ENCODE assay signal across 8 cellular contexts in genomic region chr7:48035301-48035966, GRCh38. TPM values are rescaled to one million over a fixed set of nuclear protein-coding genes. Genes with fewer than 3 reads are reported as not detected.
DNase-seq lines count a peak whose midpoint lies in the region; ATAC-seq and TF ChIP-seq lines count a peak whose summit lies in the region.

Gene C7orf57, plus strand, starts transcription at chr7:48035543. Its CDS starts 766 bp downstream, at chr7:48036309.

- peaks cover 9% of the 10 kb centered on the region for H3K4me1 ChIP-seq in mucosa of descending colon (ENCODE audit: low read depth)

- no peaks in the 10 kb centered on the region for H3K9me3 ChIP-seq in mucosa of descending colon

- POLR2A ChIA-PET in BJ (lab: Charles Lee): no interaction called here

- H3K27me3 ChIP-seq in BJ (ENCODE audit: control insufficient read depth, insufficient read depth, low read length): peaks cover 8% of the 10 kb centered on the region

- CTCF ChIA-PET in BJ (lab: Yijun Ruan, JAX): interaction anchor here (0.7 to 1.9 kb wide), 3 partner anchors 50 to 83 kb away, joined by 3 to 4 read pairs (median 4); no protein-coding TSS in a partner anchor

- TF ChIP-seq POLR2A in erythroblast (IDR thresholded peaks at IDR 0.05; ENCODE audit: low read length): no peak

- DNase-seq in BJ (ENCODE audit: low read depth) (no peak), NCI-H82 (lab: John Stamatoyannopoulos, UW) (peak; percentile 95), activated T-cell treated with anti-CD3 and anti-CD28 coated beads for 4 hours (peak; percentile 66), erythroblast (lab: John Stamatoyannopoulos, UW) (peak; percentile 59 to 62), mucosa of descending colon (peak; percentile 87 to 93 (median 92))
- DNase-seq in stimulated activated CD8-positive, alpha-beta memory T cell treated with anti-CD3 and anti-CD28 coated beads, Interleukin-15, amount 100 ng/mL, for 4 hours (ENCODE audit: low read depth in 2 of 2): peak; percentile 56 to 73

- TF ChIP-seq CTCF in BJ (IDR thresholded peaks at IDR 0.05; ENCODE audit: insufficient read depth, low read depth, low read length) (peak; percentile 46), mucosa of descending colon (IDR thresholded peaks at IDR 0.05) (no peak)

- peak; percentile 100 for ATAC-seq in GM19324 (IDR thresholded peaks at IDR 0.05; ENCODE audit: low FRiP score, unreplicated experiment)
- peak; percentile 100 for ATAC-seq in HG03432 (IDR thresholded peaks at IDR 0.05; ENCODE audit: unreplicated experiment)
- peak; percentile 99 for ATAC-seq in mucosa of descending colon

- H3K4me3 ChIP-seq in BJ (ENCODE audit: low read depth, low read length): peak within 1 kb of the TSS; percentile 58
- H3K4me3 ChIP-seq in mucosa of descending colon: no peak within 1 kb of the TSS

- no peaks in the 10 kb centered on the region for H3K36me3 ChIP-seq in BJ (ENCODE audit: control insufficient read depth, insufficient read depth, low read length)
- no peaks in the 10 kb centered on the region for H3K36me3 ChIP-seq in mucosa of descending colon (ENCODE audit: low read depth)

- intact Hi-C loops in mucosa of descending colon (cut with DNase I, micrococcal nuclease): no loop called here

RNA-seq across cellular contexts. Expression of gene C7orf57, which starts in this region (rescaled TPM):
- 0.07 TPM in 2 replicates for polyA plus RNA-seq in BJ (2011; rRNA removed)
- polyA minus RNA-seq in BJ (2011; rRNA and poly(A)+ RNA removed): not detected in 2 replicates
- not detected for total RNA-seq in mucosa of descending colon

Comparison
In these comparisons a context has a peak if more than half of its experiments do, and no peak if none do; other contexts are left out.
1. Peak in DNase-seq and ATAC-seq in mucosa of descending colon; RNA of the gene not detected or under 1 TPM.